ENCODE assay signal across 1 cellular context in the genomic region with DNA sequence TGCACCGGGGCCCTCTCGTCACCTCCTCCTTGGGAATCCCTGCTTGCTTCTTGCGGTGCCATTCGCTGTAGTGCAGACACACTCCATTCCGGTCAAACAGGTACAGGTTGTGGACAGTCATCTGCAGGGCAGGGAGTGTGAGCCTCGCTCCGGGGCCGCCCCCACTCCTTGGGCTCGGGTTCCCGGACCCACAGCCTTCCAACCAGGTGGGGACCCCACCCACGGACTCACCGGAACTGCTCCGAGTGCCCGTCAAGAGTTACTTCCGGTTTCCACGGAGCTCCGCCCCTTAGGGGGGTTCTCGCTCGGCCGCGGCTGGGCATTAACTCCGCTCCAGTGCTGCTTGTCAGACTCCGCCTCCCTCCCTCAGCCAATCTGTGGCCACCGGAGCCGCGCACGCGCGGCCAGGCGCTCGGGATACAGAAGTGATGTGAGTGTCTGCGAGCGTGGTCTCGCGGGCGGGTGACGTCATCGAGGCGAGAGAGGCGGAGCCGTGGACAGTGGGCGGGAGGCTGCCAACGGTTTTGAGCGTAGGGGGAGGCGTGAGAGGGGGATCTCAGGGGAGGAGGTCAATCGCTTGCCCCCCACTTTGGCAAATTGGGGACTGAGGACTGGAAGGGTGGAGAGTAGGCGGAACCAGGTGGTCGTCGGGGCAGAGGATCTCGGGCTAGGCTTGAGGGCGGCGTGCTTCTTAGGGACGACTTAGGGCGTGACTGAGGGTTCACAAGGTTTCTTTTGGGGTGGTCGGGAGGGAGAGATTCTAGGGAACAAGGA.
A peak's percentile ranks its signal among the peaks of the same experiment; 100 is the strongest.
TF ChIP-seq lines count a peak whose summit lies in the region.

A gene with protein sequence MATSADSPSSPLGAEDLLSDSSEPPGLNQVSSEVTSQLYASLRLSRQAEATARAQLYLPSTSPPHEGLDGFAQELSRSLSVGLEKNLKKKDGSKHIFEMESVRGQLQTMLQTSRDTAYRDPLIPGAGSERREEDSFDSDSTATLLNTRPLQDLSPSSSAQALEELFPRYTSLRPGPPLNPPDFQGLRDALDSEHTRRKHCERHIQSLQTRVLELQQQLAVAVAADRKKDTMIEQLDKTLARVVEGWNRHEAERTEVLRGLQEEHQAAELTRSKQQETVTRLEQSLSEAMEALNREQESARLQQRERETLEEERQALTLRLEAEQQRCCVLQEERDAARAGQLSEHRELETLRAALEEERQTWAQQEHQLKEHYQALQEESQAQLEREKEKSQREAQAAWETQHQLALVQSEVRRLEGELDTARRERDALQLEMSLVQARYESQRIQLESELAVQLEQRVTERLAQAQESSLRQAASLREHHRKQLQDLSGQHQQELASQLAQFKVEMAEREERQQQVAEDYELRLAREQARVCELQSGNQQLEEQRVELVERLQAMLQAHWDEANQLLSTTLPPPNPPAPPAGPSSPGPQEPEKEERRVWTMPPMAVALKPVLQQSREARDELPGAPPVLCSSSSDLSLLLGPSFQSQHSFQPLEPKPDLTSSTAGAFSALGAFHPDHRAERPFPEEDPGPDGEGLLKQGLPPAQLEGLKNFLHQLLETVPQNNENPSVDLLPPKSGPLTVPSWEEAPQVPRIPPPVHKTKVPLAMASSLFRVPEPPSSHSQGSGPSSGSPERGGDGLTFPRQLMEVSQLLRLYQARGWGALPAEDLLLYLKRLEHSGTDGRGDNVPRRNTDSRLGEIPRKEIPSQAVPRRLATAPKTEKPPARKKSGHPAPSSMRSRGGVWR (plus strand): TSS at position 498 of the 774 bp plus-strand sequence. CDS start 874 bp downstream, outside the sequence.
A gene with protein sequence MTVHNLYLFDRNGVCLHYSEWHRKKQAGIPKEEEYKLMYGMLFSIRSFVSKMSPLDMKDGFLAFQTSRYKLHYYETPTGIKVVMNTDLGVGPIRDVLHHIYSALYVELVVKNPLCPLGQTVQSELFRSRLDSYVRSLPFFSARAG (minus strand): TSS at position 238 of the 774 bp plus-strand sequence. CDS start 117 bp downstream, at position 121.

TF ChIP-seq in SK-N-SH, 30 proteins besides CTCF, POLR2A, EP300 and RAD21 (continued from another document):
- TF ChIP-seq SIN3A (IDR thresholded peaks at IDR 0.05; ENCODE audit: borderline replicate concordance, low read depth, low read length) (peak; percentile 57; the same call in 1 of the 2 replicates), FOXJ3 (CRISPR knock-in tag; IDR thresholded peaks at IDR 0.05) (no peak), RCOR1 (IDR thresholded peaks at IDR 0.05; ENCODE audit: low read length) (0 out of 2 replicates have a peak, but pooled peaks have one; percentile 7), TCF12 (IDR thresholded peaks at IDR 0.05) (no peak), NFIC (IDR thresholded peaks at IDR 0.05; ENCODE audit: borderline replicate concordance) (no peak), TEAD4 (IDR thresholded peaks at IDR 0.05; ENCODE audit: borderline replicate concordance, insufficient read depth) (no peak), NRF1 (IDR thresholded peaks at IDR 0.05; ENCODE audit: low read depth, low read length) (peak; percentile 96), JUND (IDR thresholded peaks at IDR 0.05) (no peak), RFX5 (IDR thresholded peaks at IDR 0.05; ENCODE audit: low read length) (no peak; the same call in none of the 2 replicates), GATA2 (CRISPR knock-in tag; IDR thresholded peaks at IDR 0.05) (no peak), CHD2 (IDR thresholded peaks at IDR 0.05; ENCODE audit: low read length, partially characterized antibody) (peak; percentile 98), MXI1 (IDR thresholded peaks at IDR 0.05; ENCODE audit: low read depth, low read length) (peak; percentile 78; the same call in 1 of the 2 replicates), MEF2A (IDR thresholded peaks at IDR 0.05; ENCODE audit: borderline replicate concordance, low read depth) (no peak), REST (IDR thresholded peaks at IDR 0.05; ENCODE audit: low read depth, low read length) (no peak), YY1 (IDR thresholded peaks at IDR 0.05; ENCODE audit: low read depth) (no peak), FOSL2 (IDR thresholded peaks at IDR 0.05; ENCODE audit: borderline replicate concordance, low read depth) (peak; percentile 6; the same call in 1 of the 2 replicates), EZH2phosphoT487 (IDR thresholded peaks at IDR 0.05; ENCODE audit: borderline replicate concordance, low read depth) (no peak), MAX (IDR thresholded peaks at IDR 0.05; ENCODE audit: low read depth) (peak; percentile 20; the same call in 1 of the 2 replicates), RXRA (IDR thresholded peaks at IDR 0.05; ENCODE audit: borderline replicate concordance, low read depth) (no peak), SMC3 (IDR thresholded peaks at IDR 0.05; ENCODE audit: low read depth, low read length) (no peak)
- TF ChIP-seq, protein P1, sequence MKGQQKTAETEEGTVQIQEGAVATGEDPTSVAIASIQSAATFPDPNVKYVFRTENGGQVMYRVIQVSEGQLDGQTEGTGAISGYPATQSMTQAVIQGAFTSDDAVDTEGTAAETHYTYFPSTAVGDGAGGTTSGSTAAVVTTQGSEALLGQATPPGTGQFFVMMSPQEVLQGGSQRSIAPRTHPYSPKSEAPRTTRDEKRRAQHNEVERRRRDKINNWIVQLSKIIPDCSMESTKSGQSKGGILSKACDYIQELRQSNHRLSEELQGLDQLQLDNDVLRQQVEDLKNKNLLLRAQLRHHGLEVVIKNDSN (IDR thresholded peaks at IDR 0.05; ENCODE audit: borderline replicate concordance, low read depth), result no peak
- TF ChIP-seq, protein P2, sequence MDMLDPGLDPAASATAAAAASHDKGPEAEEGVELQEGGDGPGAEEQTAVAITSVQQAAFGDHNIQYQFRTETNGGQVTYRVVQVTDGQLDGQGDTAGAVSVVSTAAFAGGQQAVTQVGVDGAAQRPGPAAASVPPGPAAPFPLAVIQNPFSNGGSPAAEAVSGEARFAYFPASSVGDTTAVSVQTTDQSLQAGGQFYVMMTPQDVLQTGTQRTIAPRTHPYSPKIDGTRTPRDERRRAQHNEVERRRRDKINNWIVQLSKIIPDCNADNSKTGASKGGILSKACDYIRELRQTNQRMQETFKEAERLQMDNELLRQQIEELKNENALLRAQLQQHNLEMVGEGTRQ (IDR thresholded peaks at IDR 0.05; ENCODE audit: borderline replicate concordance, low read depth, low read length), result no peak
- TF ChIP-seq, protein P3, sequence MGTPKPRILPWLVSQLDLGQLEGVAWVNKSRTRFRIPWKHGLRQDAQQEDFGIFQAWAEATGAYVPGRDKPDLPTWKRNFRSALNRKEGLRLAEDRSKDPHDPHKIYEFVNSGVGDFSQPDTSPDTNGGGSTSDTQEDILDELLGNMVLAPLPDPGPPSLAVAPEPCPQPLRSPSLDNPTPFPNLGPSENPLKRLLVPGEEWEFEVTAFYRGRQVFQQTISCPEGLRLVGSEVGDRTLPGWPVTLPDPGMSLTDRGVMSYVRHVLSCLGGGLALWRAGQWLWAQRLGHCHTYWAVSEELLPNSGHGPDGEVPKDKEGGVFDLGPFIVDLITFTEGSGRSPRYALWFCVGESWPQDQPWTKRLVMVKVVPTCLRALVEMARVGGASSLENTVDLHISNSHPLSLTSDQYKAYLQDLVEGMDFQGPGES (IDR thresholded peaks at IDR 0.05; ENCODE audit: low read depth, low read length), result no peak
